ENCODE assay signal across 25 cellular contexts in genomic region chr12:81835783-81836182, GRCh38.
DNase-seq lines count a peak whose midpoint lies in the region; ATAC-seq, FAIRE-seq and TF ChIP-seq lines count a peak whose summit lies in the region.
"Had no signal": no experiment of that assay in that cellular context is flagged by ENCODE, and none has a peak within 500 bp of the region (broad histone marks: within the 10 kb centered on the region; RNA-seq: fewer than 3 reads in every experiment).

No MANE protein-coding gene starts in this region.

- H3K27ac Mint-ChIP-seq in stimulated activated effector memory CD8-positive, alpha-beta T cell treated with anti-CD3 and anti-CD28 coated beads, Interleukin-12 subunit alpha, Interleukin-12 subunit beta, amount 100 ng/mL, for 72 hours = no peak overlapping the region
- H3K27ac Mint-ChIP-seq: effector memory CD8-positive, alpha-beta T cell; naive B cell had no signal

- TF ChIP-seq CTCF in pancreas (IDR thresholded peaks at IDR 0.05) = no peak

- H3K27me3 ChIP-seq in pancreas = no peaks in the 10 kb centered on the region
- H3K27me3 ChIP-seq: cardiac muscle cell, upper lobe of right lung had no signal

- 71 to 82% methylated on average over 3 of the region's 3 CpGs for WGBS in pancreas, 2 donors

- peaks cover 3% of the 10 kb centered on the region for H3K9me3 Mint-ChIP-seq in stimulated activated effector memory CD8-positive, alpha-beta T cell treated with anti-CD3 and anti-CD28 coated beads, Interleukin-12 subunit alpha, Interleukin-12 subunit beta, amount 100 ng/mL, for 72 hours

- H3K9me3 ChIP-seq in pancreas = no peaks in the 10 kb centered on the region
- H3K9me3 ChIP-seq: psoas muscle, upper lobe of right lung had no signal

- peak; percentile 91 for ATAC-seq in stimulated activated effector memory CD8-positive, alpha-beta T cell treated with anti-CD3 and anti-CD28 coated beads, Interleukin-12 subunit alpha, Interleukin-12 subunit beta, amount 100 ng/mL, for 72 hours
- ATAC-seq in GM21528 (IDR thresholded peaks at IDR 0.05; ENCODE audit: low FRiP score, unreplicated experiment) (no peak), pancreas (no peak)
- ATAC-seq: effector memory CD8-positive, alpha-beta T cell; psoas muscle; upper lobe of right lung had no signal

- no peaks in the 10 kb centered on the region for H3K36me3 Mint-ChIP-seq in stimulated activated effector memory CD8-positive, alpha-beta T cell treated with anti-CD3 and anti-CD28 coated beads, Interleukin-12 subunit alpha, Interleukin-12 subunit beta, amount 100 ng/mL, for 72 hours
- H3K36me3 Mint-ChIP-seq: naive B cell had no signal

- intact Hi-C loops in pancreas (cut with DNase I) = no loop called here

- peak; percentile 40 for DNase-seq in activated T-cell treated with anti-CD3 and anti-CD28 coated beads for 48 hours (ENCODE audit: low read depth)
- no peak for DNase-seq in activated T-cell treated with anti-CD3 and anti-CD28 coated beads, Interleukin-2, amount 50 U/mL, for 1 hour
- DNase-seq in activated naive CD4-positive, alpha-beta T cell treated with anti-CD3 and anti-CD28 coated beads, Interleukin-2, amount 50 U/mL, for 16 hours = peak; percentile 37
- DNase-seq in stimulated activated CD4-positive, alpha-beta T cell treated with anti-CD3 and anti-CD28 coated beads, Interleukin-1b, Interleukin-23, amount 100 ng/mL, for 48 hours = peak; percentile 64
- no peak for DNase-seq in stimulated activated effector memory CD8-positive, alpha-beta T cell treated with anti-CD3 and anti-CD28 coated beads, Interleukin-12 subunit alpha, Interleukin-12 subunit beta, amount 100 ng/mL, for 72 hours (ENCODE audit: low spot score in 2 of 2)
- no peak for DNase-seq in pancreas
- DNase-seq: aorta; C1 segment of cervical spinal cord; COR-L47; effector memory CD8-positive, alpha-beta T cell; islet precursor cell; left ventricle myocardium inferior; MV-4-11; naive B cell; NCI-H146; NCI-H2107; T-helper 1 cell; upper lobe of right lung had no signal

- no peak overlapping the region for H3K27ac ChIP-seq in pancreas
- H3K27ac ChIP-seq: cardiac muscle cell, coronary artery, left ventricle myocardium inferior, psoas muscle, RWPE1, upper lobe of right lung had no signal

- no peaks in the 10 kb centered on the region for H3K4me1 Mint-ChIP-seq in stimulated activated effector memory CD8-positive, alpha-beta T cell treated with anti-CD3 and anti-CD28 coated beads, Interleukin-12 subunit alpha, Interleukin-12 subunit beta, amount 100 ng/mL, for 72 hours
- H3K4me1 Mint-ChIP-seq: naive B cell had no signal

- no peak overlapping the region for H3K4me3 Mint-ChIP-seq in stimulated activated effector memory CD8-positive, alpha-beta T cell treated with anti-CD3 and anti-CD28 coated beads, Interleukin-12 subunit alpha, Interleukin-12 subunit beta, amount 100 ng/mL, for 72 hours
- H3K4me3 Mint-ChIP-seq: effector memory CD8-positive, alpha-beta T cell; naive B cell had no signal

- H3K4me3 ChIP-seq in pancreas = no peak overlapping the region
- H3K4me3 ChIP-seq: cardiac muscle cell, coronary artery, left ventricle myocardium inferior, psoas muscle, upper lobe of right lung had no signal

- no peaks in the 10 kb centered on the region for H3K36me3 ChIP-seq in pancreas
- H3K36me3 ChIP-seq: cardiac muscle cell, left ventricle myocardium inferior, upper lobe of right lung had no signal

- no peaks in the 10 kb centered on the region for H3K4me1 ChIP-seq in pancreas
- H3K4me1 ChIP-seq: left ventricle myocardium inferior, psoas muscle, upper lobe of right lung had no signal

- FAIRE-seq in pancreas (lab: Jason Lieb, UNC) = no peak
- FAIRE-seq: H54, TTC549 had no signal

Comparison
In these comparisons a context has a peak if more than half of its experiments do, and no peak if none do; other contexts are left out.
1. DNase-seq: peak in activated T-cell treated with anti-CD3 and anti-CD28 coated beads for 48 hours (single experiment), activated naive CD4-positive, alpha-beta T cell treated with anti-CD3 and anti-CD28 coated beads, Interleukin-2, amount 50 U/mL, for 16 hours (single experiment) and stimulated activated CD4-positive, alpha-beta T cell treated with anti-CD3 and anti-CD28 coated beads, Interleukin-1b, Interleukin-23, amount 100 ng/mL, for 48 hours (single experiment); none in activated T-cell treated with anti-CD3 and anti-CD28 coated beads, Interleukin-2, amount 50 U/mL, for 1 hour (single experiment), stimulated activated effector memory CD8-positive, alpha-beta T cell treated with anti-CD3 and anti-CD28 coated beads, Interleukin-12 subunit alpha, Interleukin-12 subunit beta, amount 100 ng/mL, for 72 hours (0 of 2) and pancreas (0 of 6).